In the genomic region with DNA sequence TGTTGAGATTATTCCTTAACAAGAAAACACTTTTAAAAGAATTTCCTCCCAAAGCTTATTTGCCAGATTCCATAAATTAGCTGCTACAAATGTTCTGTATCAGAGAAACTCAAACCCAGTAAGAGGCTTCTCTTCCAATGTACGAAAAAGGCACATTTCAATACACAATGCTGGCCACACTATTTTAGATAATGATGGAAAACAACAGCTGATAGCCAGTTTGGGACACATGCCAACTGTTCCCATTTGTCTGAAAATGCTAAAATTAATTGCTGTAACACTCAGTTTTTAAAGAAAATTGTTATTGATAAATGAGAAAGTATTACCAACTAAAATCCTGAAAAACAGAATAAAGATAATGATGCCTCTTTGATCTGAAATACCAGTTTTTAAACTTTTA, we compare ENCODE assay signal across 13 cellular contexts. TPM values are rescaled to one million over a fixed set of nuclear protein-coding genes. Genes with fewer than 3 reads are reported as not detected.
A peak's percentile ranks its signal among the peaks of the same experiment; 100 is the strongest.
DNase-seq lines count a peak whose midpoint lies in the region; ATAC-seq and TF ChIP-seq lines count a peak whose summit lies in the region.
"Had no signal": no experiment of that assay in that cellular context is flagged by ENCODE, and none has a peak within 500 bp of the region (broad histone marks: within the 10 kb centered on the region; RNA-seq: fewer than 3 reads in every experiment).

No MANE protein-coding gene starts in this region.

- H3K9me3 ChIP-seq in Karpas-422 (ENCODE audit: low read length) (no peaks in the 10 kb centered on the region), psoas muscle (no peaks in the 10 kb centered on the region)

- 13 to 26% (median 19%) methylated on average over 1 of the region's 1 CpG for WGBS in psoas muscle, 3 donors

- intact Hi-C loops in dorsolateral prefrontal cortex (cut with DNase I), result loop anchor here (10.0 kb wide), 2 partner anchors 275 to 335 kb away; a partner anchor contains a TSS
- intact Hi-C loops in psoas muscle (cut with DNase I), result no loop called here

- H3K4me1 ChIP-seq in Karpas-422 (ENCODE audit: low read length), result peaks cover 46% of the 10 kb centered on the region
- H3K4me1 ChIP-seq in psoas muscle, result peaks cover 37% of the 10 kb centered on the region

- no peak for ATAC-seq in psoas muscle
- ATAC-seq in HG02885 (IDR thresholded peaks at IDR 0.05; ENCODE audit: poor library complexity, unreplicated experiment), result no peak

- no peak overlapping the region for H3K9ac ChIP-seq in Karpas-422 (ENCODE audit: low read length)

- no peaks in the 10 kb centered on the region for H4K20me1 ChIP-seq in Karpas-422 (ENCODE audit: insufficient read depth, low read depth, low read length)

- TF ChIP-seq CTCF in AG10803 (conservative IDR thresholded peaks at IDR 0.05; ENCODE audit: low read length) (no peak), dorsolateral prefrontal cortex (IDR thresholded peaks at IDR 0.05 in 54 of 56, conservative IDR thresholded peaks at IDR 0.05 in 2 of 56; ENCODE audit: low read depth in 1 of 56, partially characterized antibody in 56 of 56) (no peak), psoas muscle (IDR thresholded peaks at IDR 0.05) (no peak)

- no peak overlapping the region for H3K4me2 ChIP-seq in Karpas-422 (ENCODE audit: low read depth, low read length, poor library complexity, severe bottlenecking)

- no peak for DNase-seq in AG10803 (ENCODE audit: low read depth)
- DNase-seq in Karpas-422, result no peak
- no peak for DNase-seq in dorsolateral prefrontal cortex
- no peak for DNase-seq in psoas muscle
- DNase-seq in NCI-H187 (lab: John Stamatoyannopoulos, UW), result no peak
- DNase-seq in T-helper 9 cell, result no peak
- no peak for DNase-seq in putamen (ENCODE audit: low spot score)
- DNase-seq: activated CD4-positive, CD25-positive, alpha-beta regulatory T cell; activated CD8-positive, alpha-beta memory T cell treated with anti-CD3 and anti-CD28 coated beads, Interleukin-2, amount 50 U/mL, for 48 hours; mammary epithelial cell; NCI-H2227 treated with DMSO at 0.1 percent for 48 hours; T-helper 1 cell had no signal

- H3K4me3 ChIP-seq in AG10803 (ENCODE audit: low read length) (peak overlapping the region; percentile 7; the same call in 1 of the 2 replicates), Karpas-422 (ENCODE audit: low read length) (no peak overlapping the region), dorsolateral prefrontal cortex (peak overlapping the region in 38 of 59 donors; percentile 1 to 98 (median 86)), psoas muscle (peak overlapping the region; percentile 87)

- no peak overlapping the region for H2AFZ ChIP-seq in Karpas-422 (ENCODE audit: low read length)

- H3K79me2 ChIP-seq in Karpas-422 (ENCODE audit: low read length), result peaks cover 28% of the 10 kb centered on the region

- H3K9me2 ChIP-seq in Karpas-422 (replicated peaks; ENCODE audit: insufficient read depth, low read length), result no peaks in the 10 kb centered on the region

- H3K36me3 ChIP-seq in Karpas-422 (ENCODE audit: insufficient read depth, low read length), result peaks cover 8% of the 10 kb centered on the region; the same call in 1 of the 2 replicates
- peaks cover 4 to 16% of the 10 kb centered on the region in 2 donors for H3K36me3 ChIP-seq in psoas muscle (ENCODE audit: insufficient read depth in 1 of 2, low read depth in 1 of 2)

- H3K27me3 ChIP-seq in Karpas-422 (ENCODE audit: low read length) (no peaks in the 10 kb centered on the region), dorsolateral prefrontal cortex (no peaks in the 10 kb centered on the region), psoas muscle (ENCODE audit: insufficient read depth in 3 of 3, low read length in 2 of 3) (no peaks in the 10 kb centered on the region)

- H3K27ac ChIP-seq in Karpas-422 (ENCODE audit: low read length), result peak overlapping the region; percentile 71; the same call in 1 of the 2 replicates
- peak overlapping the region in 58 of 59 donors; percentile 44 to 99 (median 98) for H3K27ac ChIP-seq in dorsolateral prefrontal cortex
- peak overlapping the region; percentile 98 for H3K27ac ChIP-seq in psoas muscle

RNA-seq across cellular contexts. Expression of a gene that starts 4.4 kb away (rescaled TPM):
- 6.1 and 19.0 TPM in 2 replicates for total RNA-seq in Karpas-422 (2014; rRNA removed; shearing (Covaris generic); ENCODE audit: low replicate concordance)
- total RNA-seq in dorsolateral prefrontal cortex (100 to 1,000 TPM in 73 of 120 experiments, 10 to 100 TPM in 47; 50.4 to 286 (median 109) TPM), psoas muscle (100 to 1,000 TPM; 529 to 767 (median 721) TPM)
- 100 to 1,000 TPM; 158 to 616 (median 541) TPM for polyA plus RNA-seq in psoas muscle

Comparison
In these comparisons a context has a peak if more than half of its experiments do, and no peak if none do; other contexts are left out.
1. intact Hi-C loops: an anchor here in dorsolateral prefrontal cortex (10.0 kb wide); none called in psoas muscle.